Comparison of ENCODE assay signal across 23 cellular contexts in genomic region chr1:172980456-172980855, GRCh38.
DNase-seq lines count a peak whose midpoint lies in the region; ATAC-seq, FAIRE-seq and TF ChIP-seq lines count a peak whose summit lies in the region.
"Had no signal": no experiment of that assay in that cellular context is flagged by ENCODE, and none has a peak within 500 bp of the region (broad histone marks: within the 10 kb centered on the region; RNA-seq: fewer than 3 reads in every experiment).

No MANE protein-coding gene starts in this region.

- no peak for TF ChIP-seq RAD21 in HepG2 (CRISPR knock-in tag; IDR thresholded peaks at IDR 0.05)

- POLR2A ChIA-PET in HepG2 (lab: Yijun Ruan, JAX): no interaction called here

- no peak for TF ChIP-seq POLR2A in HepG2 (IDR thresholded peaks at IDR 0.05; ENCODE audit: insufficient read depth in 1 of 2, low read depth in 2 of 2, low read length in 2 of 2)
- no peak for TF ChIP-seq POLR2A in right lobe of liver (IDR thresholded peaks at IDR 0.05)

- H3K36me3 ChIP-seq in HepG2 (replicated peaks in 1 of 2; ENCODE audit: control insufficient read depth in 1 of 2, insufficient read depth in 2 of 2, low read length in 2 of 2) (no peaks in the 10 kb centered on the region), right lobe of liver (no peaks in the 10 kb centered on the region), upper lobe of right lung (no peaks in the 10 kb centered on the region)
- H3K36me3 ChIP-seq: transverse colon had no signal

- peaks cover 35% of the 10 kb centered on the region for H3K4me1 ChIP-seq in HepG2 (ENCODE audit: insufficient read depth, low read length)
- H3K4me1 ChIP-seq in right lobe of liver: peaks cover 0 to 17% (median 9%) of the 10 kb centered on the region in 4 donors
- H3K4me1 ChIP-seq in upper lobe of right lung: no peaks in the 10 kb centered on the region

- H3K27ac ChIP-seq in HepG2 (ENCODE audit: extremely low read length, insufficient read depth, low read length) (no peak overlapping the region), right lobe of liver (no peak overlapping the region), upper lobe of right lung (no peak overlapping the region)
- H3K27ac ChIP-seq: HL-60, KMS-11, transverse colon had no signal

- CTCF ChIA-PET in HepG2 (lab: Yijun Ruan, JAX; ENCODE audit: low intra/inter-chr PET ratio, low total read pairs): no interaction called here

- H3K4me3 ChIP-seq in HepG2 (replicated peaks in 1 of 3; ENCODE audit: insufficient read depth in 1 of 3, low read depth in 2 of 3, low read length in 3 of 3) (no peak overlapping the region), right lobe of liver (no peak overlapping the region), astrocyte of the spinal cord (ENCODE audit: low read depth, low read length) (no peak overlapping the region), fibroblast of pulmonary artery (replicated peaks; ENCODE audit: low read depth, low read length) (no peak overlapping the region), upper lobe of right lung (no peak overlapping the region)
- H3K4me3 ChIP-seq: transverse colon had no signal

- TF ChIP-seq CTCF in HepG2 (CRISPR knock-in tag; IDR thresholded peaks at IDR 0.05) (no peak), right lobe of liver (IDR thresholded peaks at IDR 0.05) (no peak), astrocyte of the spinal cord (IDR thresholded peaks at IDR 0.05; ENCODE audit: low read depth, low read length) (no peak), fibroblast of pulmonary artery (IDR thresholded peaks at IDR 0.05; ENCODE audit: low read length, missing control alignments) (no peak), upper lobe of right lung (IDR thresholded peaks at IDR 0.05) (no peak)

- BruUV-seq in HepG2 (replicated peaks; lab: Mats Ljungman, UMichigan): no TSS peak

- in situ Hi-C loops in HepG2 (cut with HindIII; ENCODE audit: extremely low pct_ligation_motif_present, low pct_unique_long_range_greater_than_20kb) (no loop called here), astrocyte of the spinal cord (cut with HindIII; ENCODE audit: low sequenced_read_pairs) (no loop called here)

- DNase-seq in HepG2 (ENCODE audit: low spot score) (peak; percentile 2), right lobe of liver (no peak), astrocyte of the spinal cord (ENCODE audit: low read depth, low spot score) (peak; percentile 68), fibroblast of pulmonary artery (ENCODE audit: low read depth) (peak; percentile 51), DMS79 treated with DMSO at 0.1 percent for 48 hours (lab: John Stamatoyannopoulos, UW) (no peak), frontal cortex (ENCODE audit: low spot score in 2 of 2) (no peak), upper lobe of right lung (no peak)
- DNase-seq: activated CD4-positive, CD25-positive, alpha-beta regulatory T cell; activated naive CD8-positive, alpha-beta T cell treated with anti-CD3 and anti-CD28 coated beads, Interleukin-2, amount 10 ng/mL, durations not matched to agents 7 days and 5 days; CD4-positive, CD25-positive, alpha-beta regulatory T cell; DND-41; effector CD8-positive, alpha-beta T cell; left colon; NCI-H1105 treated with DMSO at 0.1 percent for 48 hours; NCI-H2107; NCI-H524 treated with DMSO at 0.1 percent for 48 hours; SHP77; stimulated activated naive CD4-positive, alpha-beta T cell treated with Interleukin-2 at 50 U/mL for 16 hours; transverse colon had no signal

- no peak overlapping the region for H3K9ac ChIP-seq in HepG2 (ENCODE audit: insufficient read depth, low read depth, low read length)
- H3K9ac ChIP-seq: KMS-11 had no signal

- H2AFZ ChIP-seq in HepG2 (ENCODE audit: low read length): no peak overlapping the region

- H4K20me1 ChIP-seq in HepG2 (ENCODE audit: insufficient read depth, low read length): no peaks in the 10 kb centered on the region

- H3K79me2 ChIP-seq in HepG2 (ENCODE audit: insufficient read depth, low read length): no peaks in the 10 kb centered on the region

- FAIRE-seq in HepG2 (lab: Jason Lieb, UNC) (no peak), frontal cortex (lab: Jason Lieb, UNC) (no peak)
- FAIRE-seq: H54 had no signal

- no peaks in the 10 kb centered on the region for H3K27me3 ChIP-seq in HepG2 (ENCODE audit: control insufficient read depth in 1 of 2, insufficient read depth in 2 of 2, low read length in 2 of 2)
- H3K27me3 ChIP-seq in right lobe of liver: no peaks in the 10 kb centered on the region
- no peaks in the 10 kb centered on the region for H3K27me3 ChIP-seq in upper lobe of right lung
- H3K27me3 ChIP-seq: transverse colon had no signal

- intact Hi-C loops in HepG2 (cut with micrococcal nuclease; ENCODE audit: unreplicated experiment): no loop called here
- intact Hi-C loops in right lobe of liver (cut with DNase I): no loop called here
- intact Hi-C loops in upper lobe of right lung (cut with DNase I): no loop called here

- H3K9me3 ChIP-seq in HepG2 (ENCODE audit: low read length) (no peaks in the 10 kb centered on the region), right lobe of liver (no peaks in the 10 kb centered on the region), upper lobe of right lung (no peaks in the 10 kb centered on the region)
- H3K9me3 ChIP-seq: transverse colon had no signal

- 5% methylated on average over 2 of the region's 2 CpGs for WGBS in HepG2 (ENCODE audit: low lambda C conversion rate)
- WGBS in right lobe of liver (ENCODE audit: insufficient coverage, low coverage, low lambda C conversion rate, missing lambda C conversion rate): 20% methylated on average over 1 of the region's 2 CpGs

- ATAC-seq in HepG2 (no peak), right lobe of liver (no peak), HG03159 (IDR thresholded peaks at IDR 0.05; ENCODE audit: unreplicated experiment) (no peak), upper lobe of right lung (no peak)
- ATAC-seq: left colon had no signal

- no peak overlapping the region for H3K4me2 ChIP-seq in HepG2 (ENCODE audit: low read depth, low read length)
- H3K4me2 ChIP-seq: KMS-11 had no signal

- no peak for TF ChIP-seq EP300 in HepG2 (IDR thresholded peaks at IDR 0.05; ENCODE audit: low read depth in 2 of 2, low read length in 2 of 2)
- no peak for TF ChIP-seq EP300 in HepG2 (CRISPR knock-in tag; IDR thresholded peaks at IDR 0.05; ENCODE audit: borderline replicate concordance)

TF ChIP-seq in HepG2, 621 proteins besides CTCF, POLR2A, EP300 and RAD21 (continues in another document):
- TF ChIP-seq FOSL2 (CRISPR knock-in tag; IDR thresholded peaks at IDR 0.05) (peak; percentile 39; the same call in 1 of the 2 replicates), ZHX2 (IDR thresholded peaks at IDR 0.05; ENCODE audit: low read depth) (no peak), ZHX2 (CRISPR knock-in tag; IDR thresholded peaks at IDR 0.05; ENCODE audit: borderline replicate concordance) (no peak), ZNF569 (CRISPR knock-in tag; IDR thresholded peaks at IDR 0.05; ENCODE audit: borderline replicate concordance) (no peak), HOXA7 (CRISPR knock-in tag; IDR thresholded peaks at IDR 0.05) (no peak), CSRNP2 (CRISPR knock-in tag; conservative IDR thresholded peaks at IDR 0.05; ENCODE audit: low read depth) (no peak), MAFF (IDR thresholded peaks at IDR 0.05; ENCODE audit: low read depth, low read length) (0 out of 2 replicates have a peak, but pooled peaks have one; percentile 23), ATM (IDR thresholded peaks at IDR 0.05; ENCODE audit: borderline replicate concordance) (no peak)

Comparison
In these comparisons a context has a peak if more than half of its experiments do, and no peak if none do; other contexts are left out.
1. DNase-seq: peak in HepG2 (single experiment), astrocyte of the spinal cord (single experiment) and fibroblast of pulmonary artery (single experiment); none in right lobe of liver (0 of 3), DMS79 treated with DMSO at 0.1 percent for 48 hours (single experiment), frontal cortex (0 of 2) and upper lobe of right lung (single experiment).